In genomic region chr9:38390442-38390841, GRCh38 we compare ENCODE assay signal across 1 cellular context.
TF ChIP-seq lines count a peak whose summit lies in the region.

No MANE protein-coding gene starts in this region.

TF ChIP-seq in K562, 482 proteins besides CTCF, POLR2A, EP300 and RAD21 (continued from another document and continues in another):
- TF ChIP-seq CHCHD3 (CRISPR knock-in tag; IDR thresholded peaks at IDR 0.05) (no peak), MAFK (IDR thresholded peaks at IDR 0.05; ENCODE audit: low read length) (no peak), KAT2B (IDR thresholded peaks at IDR 0.05; ENCODE audit: low read depth, low read length) (no peak), ZNF134 (CRISPR knock-in tag; conservative IDR thresholded peaks at IDR 0.05) (0 out of 2 replicates have a peak, but pooled peaks have one; percentile 11), NUFIP1 (IDR thresholded peaks at IDR 0.05; ENCODE audit: partially characterized antibody) (no peak), SMARCE1 (IDR thresholded peaks at IDR 0.05) (peak; percentile 84), ZFPM2 (CRISPR knock-in tag; IDR thresholded peaks at IDR 0.05) (no peak), NCOA1 (IDR thresholded peaks at IDR 0.05; ENCODE audit: low read depth) (no peak), MITF (IDR thresholded peaks at IDR 0.05) (no peak), MEF2A (IDR thresholded peaks at IDR 0.05; ENCODE audit: control insufficient read depth, low read depth, low read length) (no peak), BRD4 (IDR thresholded peaks at IDR 0.05) (no peak), ZNF76 (CRISPR knock-in tag; IDR thresholded peaks at IDR 0.05; ENCODE audit: borderline replicate concordance) (no peak), PHF8 (IDR thresholded peaks at IDR 0.05; ENCODE audit: borderline replicate concordance, low read length) (no peak), THRAP3 (IDR thresholded peaks at IDR 0.05; ENCODE audit: borderline replicate concordance) (no peak), KLF13 (tag; IDR thresholded peaks at IDR 0.05; ENCODE audit: borderline replicate concordance, low read depth) (no peak), XRCC3 (IDR thresholded peaks at IDR 0.05) (no peak), SMAD2 (IDR thresholded peaks at IDR 0.05; ENCODE audit: low read depth, low read length) (no peak), SRSF3 (IDR thresholded peaks at IDR 0.05; ENCODE audit: insufficient read depth, low read length) (no peak), TCFL5 (CRISPR knock-in tag; conservative IDR thresholded peaks at IDR 0.05) (no peak), ZNF184 (CRISPR knock-in tag; IDR thresholded peaks at IDR 0.05) (no peak), LEF1 (IDR thresholded peaks at IDR 0.05) (peak; percentile 48; the same call in 1 of the 2 replicates), RB1 (IDR thresholded peaks at IDR 0.05; ENCODE audit: low read depth) (no peak), ZNF175 (CRISPR knock-in tag; IDR thresholded peaks at IDR 0.05; ENCODE audit: low read depth) (no peak), ETS2 (tag; IDR thresholded peaks at IDR 0.05; ENCODE audit: borderline replicate concordance, poor library complexity, severe bottlenecking) (no peak), GTF2F1 (IDR thresholded peaks at IDR 0.05; ENCODE audit: low read depth, low read length) (no peak), SP1 (CRISPR knock-in tag; IDR thresholded peaks at IDR 0.05) (no peak), BACH1 (tag; IDR thresholded peaks at IDR 0.05) (no peak), MBD1 (CRISPR knock-in tag; IDR thresholded peaks at IDR 0.05) (no peak), HNRNPK (IDR thresholded peaks at IDR 0.05; ENCODE audit: low read depth, low read length, poor library complexity, severe bottlenecking) (no peak), NEUROD1 (IDR thresholded peaks at IDR 0.05; ENCODE audit: borderline replicate concordance, low read depth, low read length, partially characterized antibody) (no peak), BCL6 (CRISPR knock-in tag; IDR thresholded peaks at IDR 0.05) (no peak), SMARCA5 (IDR thresholded peaks at IDR 0.05) (no peak), ZNF311 (CRISPR knock-in tag; IDR thresholded peaks at IDR 0.05) (no peak), SIN3B (IDR thresholded peaks at IDR 0.05; ENCODE audit: low read depth) (no peak), ESRRB (CRISPR knock-in tag; IDR thresholded peaks at IDR 0.05; ENCODE audit: borderline replicate concordance) (no peak), SIRT6 (IDR thresholded peaks at IDR 0.05; ENCODE audit: low read depth, low read length) (no peak), ZNF586 (CRISPR knock-in tag; conservative IDR thresholded peaks at IDR 0.05) (no peak), ZC3H11A (IDR thresholded peaks at IDR 0.05; ENCODE audit: low read depth, low read length) (no peak), ZNF778 (CRISPR knock-in tag; IDR thresholded peaks at IDR 0.05) (no peak), ZFX (CRISPR knock-in tag; IDR thresholded peaks at IDR 0.05) (no peak), MCM5 (IDR thresholded peaks at IDR 0.05; ENCODE audit: low read depth) (no peak), CBFA2T3 (IDR thresholded peaks at IDR 0.05) (peak; percentile 70), GTF3C2 (IDR thresholded peaks at IDR 0.05; ENCODE audit: borderline replicate concordance, extremely low read depth, insufficient read length) (no peak), ETV5 (CRISPR knock-in tag; IDR thresholded peaks at IDR 0.05; ENCODE audit: low read depth) (no peak), PML (IDR thresholded peaks at IDR 0.05; ENCODE audit: low read length) (no peak), ZNF217 (CRISPR knock-in tag; IDR thresholded peaks at IDR 0.05) (no peak), E2F8 (IDR thresholded peaks at IDR 0.05; ENCODE audit: low read depth, partially characterized antibody) (no peak), GABPB1 (CRISPR knock-in tag; IDR thresholded peaks at IDR 0.05) (no peak), ARHGAP35 (IDR thresholded peaks at IDR 0.05; ENCODE audit: partially characterized antibody) (no peak), BCLAF1 (IDR thresholded peaks at IDR 0.05; ENCODE audit: borderline replicate concordance in 1 of 2, control insufficient read depth in 1 of 2, low read depth in 2 of 2, low read length in 1 of 2) (no peak), DNMT1 (IDR thresholded peaks at IDR 0.05) (no peak), ZNF717 (CRISPR knock-in tag; IDR thresholded peaks at IDR 0.05) (no peak), KAT7 (CRISPR knock-in tag; IDR thresholded peaks at IDR 0.05; ENCODE audit: borderline replicate concordance) (no peak), ZNF140 (CRISPR knock-in tag; IDR thresholded peaks at IDR 0.05) (no peak), CREB5 (CRISPR knock-in tag; IDR thresholded peaks at IDR 0.05) (no peak), NR1H2 (CRISPR knock-in tag; IDR thresholded peaks at IDR 0.05) (no peak), U2AF1 (optimal IDR thresholded peaks at IDR 0.05; ENCODE audit: low read depth, low read length) (no peak), POLR2AphosphoS5 (IDR thresholded peaks at IDR 0.05; ENCODE audit: control insufficient read depth, insufficient read depth, low read depth, low read length) (no peak), ZNF668 (CRISPR knock-in tag; IDR thresholded peaks at IDR 0.05) (no peak), SAFB2 (IDR thresholded peaks at IDR 0.05; ENCODE audit: borderline replicate concordance, low read depth, low read length, severe bottlenecking) (no peak), MED1 (CRISPR knock-in tag; IDR thresholded peaks at IDR 0.05; ENCODE audit: borderline replicate concordance) (no peak), ZSCAN29 (IDR thresholded peaks at IDR 0.05) (no peak), SNRNP70 (optimal IDR thresholded peaks at IDR 0.05; ENCODE audit: low read depth, low read length) (no peak), ARID1B (IDR thresholded peaks at IDR 0.05) (peak; percentile 89), EGR1 (conservative IDR thresholded peaks at IDR 0.05) (no peak), HMBOX1 (IDR thresholded peaks at IDR 0.05) (no peak), ZBTB2 (IDR thresholded peaks at IDR 0.05) (no peak)
